In genomic region chr2:233973786-233974185, GRCh38 we compare ENCODE assay signal across 22 cellular contexts. TPM values are rescaled to one million over a fixed set of nuclear protein-coding genes. Genes with fewer than 3 reads are reported as not detected.
A peak's percentile ranks its signal among the peaks of the same experiment; 100 is the strongest.
DNase-seq lines count a peak whose midpoint lies in the region; ATAC-seq and TF ChIP-seq lines count a peak whose summit lies in the region.
"Had no signal": no experiment of that assay in that cellular context is flagged by ENCODE, and none has a peak within 500 bp of the region (broad histone marks: within the 10 kb centered on the region; RNA-seq: fewer than 3 reads in every experiment).

No MANE protein-coding gene starts in this region.

- DNase-seq in SK-N-SH (no peak), MV-4-11 (lab: John Stamatoyannopoulos, UW) (peak; percentile 51), WTC11 (ENCODE audit: low spot score) (no peak), gastrocnemius medialis (no peak), sigmoid colon (no peak), middle frontal gyrus (ENCODE audit: extremely low spot score, low spot score) (no peak)
- no peak for DNase-seq in activated T-cell treated with anti-CD3 and anti-CD28 coated beads, Interleukin-2, amount 50 U/mL, for 24 hours
- DNase-seq: hippocampal formation; NCI-H1092 treated with DMSO at 0.1 percent for 48 hours; NCI-H524; stimulated activated CD4-positive, alpha-beta T cell treated with anti-CD3 and anti-CD28 coated beads, Interleukin-2, amount 100 ng/mL, for 48 hours; transverse colon had no signal

- CTCF ChIA-PET in SK-N-SH (lab: Yijun Ruan, JAX) (interaction anchor here (0.9 to 2.9 kb wide), 3 partner anchors 10 to 571 kb away, joined by 3 to 12 read pairs (median 4); no protein-coding TSS in a partner anchor), WTC11 (lab: Charles Lee) (interaction anchor here (1.5 kb wide), 1 partner anchor 45 kb away, joined by 4 read pairs; no protein-coding TSS in a partner anchor)

- POLR2A ChIA-PET in SK-N-SH (lab: Yijun Ruan, JAX) = no interaction called here
- POLR2A ChIA-PET in WTC11 (lab: Charles Lee) = no interaction called here

- intact Hi-C loops in gastrocnemius medialis (cut with DNase I; ENCODE audit: low total_unique reads) = loop anchor here (10.0 kb wide), 1 partner anchor 571 kb away; no protein-coding TSS in a partner anchor
- intact Hi-C loops in sigmoid colon (cut with DNase I) = loop anchor here (10.0 kb wide), 2 partner anchors 311 to 1141 kb away; no protein-coding TSS in a partner anchor

- no peaks in the 10 kb centered on the region for H3K36me3 ChIP-seq in SK-N-SH (replicated peaks in 1 of 2; ENCODE audit: control insufficient read depth in 1 of 2, insufficient read depth in 2 of 2, low read length in 1 of 2)
- no peaks in the 10 kb centered on the region for H3K36me3 ChIP-seq in gastrocnemius medialis
- H3K36me3 ChIP-seq in sigmoid colon = no peaks in the 10 kb centered on the region
- H3K36me3 ChIP-seq: transverse colon had no signal

- H3K9me3 Mint-ChIP-seq in WTC11 = peaks cover 19% of the 10 kb centered on the region
- H3K9me3 Mint-ChIP-seq in activated T-cell treated with anti-CD3 and anti-CD28 coated beads, Interleukin-2, amount 50 U/mL, for 24 hours = no peaks in the 10 kb centered on the region
- H3K9me3 Mint-ChIP-seq: dendritic cell treated with granulocyte-macrophage colony-stimulating factor and Interleukin-4, amounts not matched to agents 40 ng/mL and 50 ng/mL, for 4 days; natural killer cell treated with Interleukin-12 subunit alpha and Interleukin-12 subunit beta and Interleukin-15 and Interleukin-18, amount 100 ng/mL, for 72 hours; stimulated activated naive CD8-positive, alpha-beta T cell treated with anti-CD3 and anti-CD28 coated beads, Interleukin-15, Interleukin-2, amounts not matched to agents 100 ng/mL and 50 ng/mL, for 24 hours had no signal

- no peak overlapping the region for H3K4me3 ChIP-seq in SK-N-SH (ENCODE audit: low read depth in 2 of 2, low read length in 1 of 2)
- H3K4me3 ChIP-seq in gastrocnemius medialis = no peak overlapping the region
- H3K4me3 ChIP-seq in sigmoid colon = no peak overlapping the region
- H3K4me3 ChIP-seq: skin epidermis, transverse colon had no signal

- in situ Hi-C loops in gastrocnemius medialis (cut with MboI; ENCODE audit: low sequenced_read_pairs in 4 of 4) = no loop called here

- H3F3A ChIP-seq in SK-N-SH (replicated peaks; ENCODE audit: insufficient read depth) = no peaks in the 10 kb centered on the region

- H3K9me3 ChIP-seq in SK-N-SH (no peaks in the 10 kb centered on the region), gastrocnemius medialis (no peaks in the 10 kb centered on the region), sigmoid colon (no peaks in the 10 kb centered on the region)
- H3K9me3 ChIP-seq: transverse colon had no signal

- 0 out of 2 replicates have a peak overlapping the region, but pooled peaks have one; percentile 7 for H3K9ac ChIP-seq in SK-N-SH

- H3K4me1 ChIP-seq in SK-N-SH (ENCODE audit: control insufficient read depth in 1 of 2, insufficient read depth in 2 of 2, low read depth in 1 of 2, low read length in 1 of 2) (peaks cover 3 to 17% of the 10 kb centered on the region in 2 experiments; a peak in 3 of 4 replicates), gastrocnemius medialis (no peaks in the 10 kb centered on the region), sigmoid colon (no peaks in the 10 kb centered on the region)
- H3K4me1 ChIP-seq: transverse colon had no signal

- no peaks in the 10 kb centered on the region for H3K27me3 ChIP-seq in SK-N-SH (ENCODE audit: insufficient read depth)
- H3K27me3 ChIP-seq in gastrocnemius medialis = no peaks in the 10 kb centered on the region
- peaks cover 0 to 15% (median 0%) of the 10 kb centered on the region in 3 donors for H3K27me3 ChIP-seq in sigmoid colon
- H3K27me3 ChIP-seq: transverse colon had no signal

- no peak for TF ChIP-seq CTCF in SK-N-SH (IDR thresholded peaks at IDR 0.05)
- TF ChIP-seq CTCF in WTC11 (IDR thresholded peaks at IDR 0.05) = no peak
- no peak for TF ChIP-seq CTCF in gastrocnemius medialis (IDR thresholded peaks at IDR 0.05 in 4 of 5, conservative IDR thresholded peaks at IDR 0.05 in 1 of 5)
- TF ChIP-seq CTCF in sigmoid colon (IDR thresholded peaks at IDR 0.05) = no peak

- TF ChIP-seq EP300 in SK-N-SH (IDR thresholded peaks at IDR 0.05; ENCODE audit: borderline replicate concordance in 1 of 2, low read depth in 1 of 2, low read length in 1 of 2) (no peak), sigmoid colon (IDR thresholded peaks at IDR 0.05) (no peak)

- peak overlapping the region in 1 of 2 experiments; percentile 77; a peak in 1 of 4 replicates for H3K27ac ChIP-seq in SK-N-SH (ENCODE audit: low read depth in 2 of 2, low read length in 1 of 2)
- H3K27ac ChIP-seq in gastrocnemius medialis = peak overlapping the region in 3 of 4 donors; percentile 18 to 48 (median 43)
- H3K27ac ChIP-seq in sigmoid colon = no peak overlapping the region
- H3K27ac ChIP-seq: transverse colon had no signal

- TF ChIP-seq RAD21 in SK-N-SH (IDR thresholded peaks at IDR 0.05; ENCODE audit: low read length) = no peak

- H3K4me1 Mint-ChIP-seq in WTC11 = peaks cover 12% of the 10 kb centered on the region
- H3K4me1 Mint-ChIP-seq in activated T-cell treated with anti-CD3 and anti-CD28 coated beads, Interleukin-2, amount 50 U/mL, for 24 hours (ENCODE audit: low read depth) = peaks cover 31% of the 10 kb centered on the region

- WGBS in SK-N-SH (ENCODE audit: low lambda C conversion rate) = 86% methylated on average over 6 of the region's 6 CpGs
- 75 to 87% methylated on average over 6 of the region's 6 CpGs for WGBS in sigmoid colon, 2 donors

- no peak overlapping the region for H3K4me2 ChIP-seq in SK-N-SH

- no peaks in the 10 kb centered on the region for H3K79me2 ChIP-seq in SK-N-SH (ENCODE audit: insufficient read depth)

- no peak overlapping the region for H3K27ac Mint-ChIP-seq in WTC11
- no peak overlapping the region for H3K27ac Mint-ChIP-seq in activated T-cell treated with anti-CD3 and anti-CD28 coated beads, Interleukin-2, amount 50 U/mL, for 24 hours
- H3K27ac Mint-ChIP-seq: activated CD4-positive, alpha-beta T cell treated with anti-CD3 and anti-CD28 coated beads for 36 hours; dendritic cell treated with granulocyte-macrophage colony-stimulating factor and Interleukin-4, amounts not matched to agents 40 ng/mL and 50 ng/mL, for 4 days; natural killer cell treated with Interleukin-12 subunit alpha and Interleukin-12 subunit beta and Interleukin-15 and Interleukin-18, amount 100 ng/mL, for 72 hours; stimulated activated naive CD8-positive, alpha-beta T cell treated with anti-CD3 and anti-CD28 coated beads, Interleukin-15, Interleukin-2, amounts not matched to agents 100 ng/mL and 50 ng/mL, for 24 hours had no signal

- ATAC-seq in SK-N-SH treated with all-trans-retinoic acid at 6 μM for 48 hours (no peak; the same call in 2 of the 3 replicates), WTC11 (peak; percentile 61), gastrocnemius medialis (no peak)

- H3K27me3 Mint-ChIP-seq in WTC11 (ENCODE audit: low read depth) = peaks cover 6% of the 10 kb centered on the region; the same call in 1 of the 2 replicates
- H3K27me3 Mint-ChIP-seq in activated T-cell treated with anti-CD3 and anti-CD28 coated beads, Interleukin-2, amount 50 U/mL, for 24 hours = no peaks in the 10 kb centered on the region
- H3K27me3 Mint-ChIP-seq: activated CD4-positive, alpha-beta T cell treated with anti-CD3 and anti-CD28 coated beads for 36 hours had no signal

- H3K4me3 Mint-ChIP-seq in WTC11 = no peak overlapping the region
- H3K4me3 Mint-ChIP-seq in activated T-cell treated with anti-CD3 and anti-CD28 coated beads, Interleukin-2, amount 50 U/mL, for 24 hours = no peak overlapping the region
- H3K4me3 Mint-ChIP-seq: activated CD4-positive, alpha-beta T cell treated with anti-CD3 and anti-CD28 coated beads for 36 hours; dendritic cell treated with granulocyte-macrophage colony-stimulating factor and Interleukin-4, amounts not matched to agents 40 ng/mL and 50 ng/mL, for 4 days; stimulated activated naive CD8-positive, alpha-beta T cell treated with anti-CD3 and anti-CD28 coated beads, Interleukin-15, Interleukin-2, amounts not matched to agents 100 ng/mL and 50 ng/mL, for 24 hours had no signal

- H4K20me1 ChIP-seq in SK-N-SH (ENCODE audit: insufficient read depth) = no peaks in the 10 kb centered on the region

- H3K9me2 ChIP-seq in SK-N-SH = no peaks in the 10 kb centered on the region

- H3K36me3 Mint-ChIP-seq in WTC11 = peaks cover 12% of the 10 kb centered on the region
- H3K36me3 Mint-ChIP-seq in activated T-cell treated with anti-CD3 and anti-CD28 coated beads, Interleukin-2, amount 50 U/mL, for 24 hours (ENCODE audit: low read depth) = no peaks in the 10 kb centered on the region
- H3K36me3 Mint-ChIP-seq: natural killer cell treated with Interleukin-12 subunit alpha and Interleukin-12 subunit beta and Interleukin-15 and Interleukin-18, amount 100 ng/mL, for 72 hours had no signal

- peak overlapping the region; percentile 36; the same call in 1 of the 2 replicates for H2AFZ ChIP-seq in SK-N-SH (ENCODE audit: low read depth)

- TF ChIP-seq POLR2A in gastrocnemius medialis (IDR thresholded peaks at IDR 0.05) (no peak), sigmoid colon (IDR thresholded peaks at IDR 0.05) (no peak)

TF ChIP-seq in SK-N-SH, 30 proteins besides CTCF, POLR2A, EP300 and RAD21 (continues in another document):
- no peak for TF ChIP-seq RCOR1 (IDR thresholded peaks at IDR 0.05; ENCODE audit: low read length)

TF ChIP-seq in SK-N-SH treated with all-trans-retinoic acid at 6 μM for 48 hours, 23 proteins besides CTCF, POLR2A, EP300 and RAD21 (continues in another document):
- TF ChIP-seq RARB (CRISPR knock-in tag; IDR thresholded peaks at IDR 0.05) = no peak
- TF ChIP-seq ZNF70 (CRISPR knock-in tag; IDR thresholded peaks at IDR 0.05) = no peak

TF ChIP-seq in WTC11, 78 proteins besides CTCF, POLR2A, EP300 and RAD21 (continues in another document):
- TF ChIP-seq CBFB (CRISPR knock-in tag; IDR thresholded peaks at IDR 0.05; ENCODE audit: low read depth) (no peak), E2F4 (CRISPR knock-in tag; IDR thresholded peaks at IDR 0.05; ENCODE audit: borderline replicate concordance, low read depth) (no peak)

RNA-seq across cellular contexts. Expression of gene TRPM8, which starts 56.6 kb away (rescaled TPM):
- polyA plus RNA-seq in SK-N-SH (2012; rRNA removed) (0.85 and 1.6 TPM in 2 replicates), sigmoid colon (under 1 TPM in 1 of 3 donors, not detected in 2; 0.04 TPM)
- 0.71 and 1.5 TPM in 2 replicates for polyA plus RNA-seq in SK-N-SH (2012; cell fraction: cytosol; rRNA removed)
- 1.2 and 2.1 TPM in 2 replicates for polyA plus RNA-seq in SK-N-SH (2012; cell fraction: nucleus; rRNA removed)
- total RNA-seq in WTC11 (2021) (0.26 TPM in 1 of 3 replicates, not detected in the others), gastrocnemius medialis (not detected), sigmoid colon (not detected)
- total RNA-seq: activated CD4-positive, alpha-beta T cell treated with anti-CD3 and anti-CD28 coated beads for 36 hours; bronchial epithelial cell; HFFc6; mesenteric fat pad; natural killer cell treated with Interleukin-12 subunit alpha and Interleukin-12 subunit beta and Interleukin-15 and Interleukin-18, amount 100 ng/mL, for 72 hours; OCI-LY7; transverse colon had no signal

Comparison
In these comparisons a context has a peak if more than half of its experiments do, and no peak if none do; other contexts are left out.
1. H3K27ac ChIP-seq: peak in gastrocnemius medialis (3 of 4); none in sigmoid colon (0 of 4).